Comparison of ENCODE assay signal across 8 cellular contexts in the genomic region with DNA sequence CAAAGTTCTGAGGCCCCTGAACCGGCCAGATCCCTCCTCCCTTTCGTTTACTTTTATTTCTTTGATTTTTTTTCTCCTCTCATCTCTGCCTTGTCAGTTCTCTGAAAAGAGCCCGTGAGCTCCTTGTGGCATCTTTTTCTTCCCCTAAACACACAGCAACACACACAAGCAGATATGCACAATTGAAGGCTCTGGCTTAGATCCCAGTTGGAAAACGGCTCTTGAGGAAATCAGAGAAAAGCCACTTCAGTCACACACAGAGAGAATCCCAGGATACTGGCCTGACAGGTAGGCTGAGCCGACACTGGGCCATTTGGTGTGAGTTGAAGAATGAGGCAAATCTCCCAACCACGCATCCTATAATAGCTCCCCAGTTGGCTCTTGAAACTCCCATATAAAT. TPM values are rescaled to one million over a fixed set of nuclear protein-coding genes. Genes with fewer than 3 reads are reported as not detected.
DNase-seq lines count a peak whose midpoint lies in the region; ATAC-seq and TF ChIP-seq lines count a peak whose summit lies in the region.

No MANE protein-coding gene starts in this region.

- H3K27ac ChIP-seq in spleen: peak overlapping the region in 4 of 8 donors; percentile 53 to 67 (median 60)

- POLR2A ChIA-PET in GM10248 (lab: Yijun Ruan, JAX): no interaction called here

- H3K9me3 ChIP-seq in spleen: no peaks in the 10 kb centered on the region

- peaks cover 0 to 14% (median 0%) of the 10 kb centered on the region in 7 donors for H3K27me3 ChIP-seq in spleen (replicated peaks in 1 of 7)

- CTCF ChIA-PET in GM10248 (lab: Yijun Ruan, JAX): interaction anchor here (0.8 to 2.4 kb wide), 10 partner anchors 10 to 1232 kb away, joined by 3 to 10 read pairs (median 3); no protein-coding TSS in a partner anchor

- H3K36me3 ChIP-seq in spleen: no peaks in the 10 kb centered on the region

- peak overlapping the region; percentile 62 for H3K4me3 ChIP-seq in WI38 (ENCODE audit: low read depth, low read length)
- peak overlapping the region in 6 of 8 donors; percentile 16 to 65 (median 31) for H3K4me3 ChIP-seq in spleen

- no peak for TF ChIP-seq POLR2A in spleen (IDR thresholded peaks at IDR 0.05)

- WGBS in spleen, 5 donors: 33 to 47% (median 41%) methylated on average over 5 to 6 of the region's 6 CpGs

- intact Hi-C loops in spleen (cut with DNase I; ENCODE audit: low total_unique reads): no loop called here

- ATAC-seq in GM19467 (IDR thresholded peaks at IDR 0.05; ENCODE audit: unreplicated experiment): no peak

- DNase-seq in NCI-H510A treated with DMSO at 0.1 percent for 48 hours (lab: John Stamatoyannopoulos, UW) (peak; percentile 0), NCI-H510A (lab: John Stamatoyannopoulos, UW) (no peak), fibroblast of peridontal ligament (ENCODE audit: extremely low read depth) (peak; percentile 18), spleen (no peak), AG08396 (ENCODE audit: low spot score) (no peak), GM10248 (ENCODE audit: extremely low spot score) (no peak)

- no peak for TF ChIP-seq CTCF in WI38 (IDR thresholded peaks at IDR 0.05; ENCODE audit: low read depth, low read length)
- no peak for TF ChIP-seq CTCF in spleen (IDR thresholded peaks at IDR 0.05 in 8 of 11, conservative IDR thresholded peaks at IDR 0.05 in 3 of 11)
- TF ChIP-seq CTCF in GM10248 (IDR thresholded peaks at IDR 0.05; ENCODE audit: control extremely low read depth, extremely low read depth, low read depth, missing control alignments): no peak

- H3K4me1 ChIP-seq in spleen: peaks cover 0 to 13% (median 5%) of the 10 kb centered on the region in 6 donors

RNA-seq across cellular contexts. Expression of gene DIPK2B, which starts 12.9 kb away (rescaled TPM):
- 10 to 100 TPM in 1 of 7 donors, 1 to 10 TPM in 6; 1.9 to 19.1 (median 4.0) TPM for total RNA-seq in spleen
- polyA plus RNA-seq in spleen: 1 to 10 TPM in 2 of 3 donors, under 1 TPM in 1; 0.96 to 2.2 (median 2.0) TPM

Comparison
In these comparisons a context has a peak if more than half of its experiments do, and no peak if none do; other contexts are left out.
1. DNase-seq: peak in NCI-H510A treated with DMSO at 0.1 percent for 48 hours (single experiment) and fibroblast of peridontal ligament (single experiment); none in NCI-H510A (single experiment), spleen (single experiment), AG08396 (single experiment) and GM10248 (single experiment).